In genomic region chr17:4676777-4677176, GRCh38 we compare ENCODE assay signal across 19 cellular contexts. TPM values are rescaled to one million over a fixed set of nuclear protein-coding genes. Genes with fewer than 3 reads are reported as not detected.
DNase-seq lines count a peak whose midpoint lies in the region; ATAC-seq and TF ChIP-seq lines count a peak whose summit lies in the region.
"Had no signal": no experiment of that assay in that cellular context is flagged by ENCODE, and none has a peak within 500 bp of the region (broad histone marks: within the 10 kb centered on the region; RNA-seq: fewer than 3 reads in every experiment).

No MANE protein-coding gene starts in this region.

- peak; percentile 47 for DNase-seq in activated CD4-positive, alpha-beta T cell treated with anti-CD3 and anti-CD28 coated beads, Interleukin-2, amount 10 ng/mL, durations not matched to agents 24 days and 14 days
- DNase-seq in activated CD4-positive, alpha-beta T cell treated with anti-CD3 and anti-CD28 coated beads, Interleukin-2, amount 10 ng/mL, durations not matched to agents 7 days and 5 days: no peak
- DNase-seq in left ventricle myocardium inferior: peak; percentile 27
- no peak for DNase-seq in Right ventricle myocardium inferior (ENCODE audit: missing footprints)
- no peak for DNase-seq in hippocampal formation (lab: John Stamatoyannopoulos, UW)
- DNase-seq: AML-193; CD4-positive, alpha-beta memory T cell; DMS153; DMS79; GDM1; HCEC 1CT had no signal

- peaks cover 31% of the 10 kb centered on the region; the same call in 1 of the 2 replicates for H4K20me1 ChIP-seq in BLaER1

- peaks cover 17% of the 10 kb centered on the region for H3K4me1 Mint-ChIP-seq in activated CD4-positive, alpha-beta T cell treated with anti-CD3 and anti-CD28 coated beads, Interleukin-2, amount 10 ng/mL, durations not matched to agents 24 days and 14 days
- H3K4me1 Mint-ChIP-seq in activated CD4-positive, alpha-beta T cell treated with anti-CD3 and anti-CD28 coated beads, Interleukin-2, amount 10 ng/mL, durations not matched to agents 7 days and 5 days: peaks cover 5% of the 10 kb centered on the region
- peaks cover 95% of the 10 kb centered on the region for H3K4me1 Mint-ChIP-seq in dendritic cell treated with granulocyte-macrophage colony-stimulating factor and Interleukin-4, amounts not matched to agents 40 ng/mL and 50 ng/mL, for 4 days (ENCODE audit: low read depth)
- H3K4me1 Mint-ChIP-seq: CD14-positive monocyte, GM23338 had no signal

- CTCF ChIA-PET in activated CD4-positive, alpha-beta T cell treated with anti-CD3 and anti-CD28 coated beads, Interleukin-2, amount 10 ng/mL, durations not matched to agents 7 days and 5 days (lab: Charles Lee): no interaction called here

- H3K9me3 ChIP-seq in left ventricle myocardium inferior (replicated peaks) (no peaks in the 10 kb centered on the region), BLaER1 (no peaks in the 10 kb centered on the region)
- H3K9me3 ChIP-seq: A549 had no signal

- no peaks in the 10 kb centered on the region for H3K9me3 Mint-ChIP-seq in activated CD4-positive, alpha-beta T cell treated with anti-CD3 and anti-CD28 coated beads, Interleukin-2, amount 10 ng/mL, durations not matched to agents 24 days and 14 days
- no peaks in the 10 kb centered on the region for H3K9me3 Mint-ChIP-seq in activated CD4-positive, alpha-beta T cell treated with anti-CD3 and anti-CD28 coated beads, Interleukin-2, amount 10 ng/mL, durations not matched to agents 7 days and 5 days
- H3K9me3 Mint-ChIP-seq in dendritic cell treated with granulocyte-macrophage colony-stimulating factor and Interleukin-4, amounts not matched to agents 40 ng/mL and 50 ng/mL, for 4 days: no peaks in the 10 kb centered on the region
- H3K9me3 Mint-ChIP-seq: CD14-positive monocyte; CD4-positive, alpha-beta memory T cell; GM23338 had no signal

- no peaks in the 10 kb centered on the region for H3K27me3 Mint-ChIP-seq in activated CD4-positive, alpha-beta T cell treated with anti-CD3 and anti-CD28 coated beads, Interleukin-2, amount 10 ng/mL, durations not matched to agents 24 days and 14 days
- no peaks in the 10 kb centered on the region for H3K27me3 Mint-ChIP-seq in activated CD4-positive, alpha-beta T cell treated with anti-CD3 and anti-CD28 coated beads, Interleukin-2, amount 10 ng/mL, durations not matched to agents 7 days and 5 days
- H3K27me3 Mint-ChIP-seq in dendritic cell treated with granulocyte-macrophage colony-stimulating factor and Interleukin-4, amounts not matched to agents 40 ng/mL and 50 ng/mL, for 4 days: no peaks in the 10 kb centered on the region
- H3K27me3 Mint-ChIP-seq: CD4-positive, alpha-beta memory T cell had no signal

- H3K27ac Mint-ChIP-seq in activated CD4-positive, alpha-beta T cell treated with anti-CD3 and anti-CD28 coated beads, Interleukin-2, amount 10 ng/mL, durations not matched to agents 24 days and 14 days: no peak overlapping the region
- no peak overlapping the region for H3K27ac Mint-ChIP-seq in activated CD4-positive, alpha-beta T cell treated with anti-CD3 and anti-CD28 coated beads, Interleukin-2, amount 10 ng/mL, durations not matched to agents 7 days and 5 days
- H3K27ac Mint-ChIP-seq in dendritic cell treated with granulocyte-macrophage colony-stimulating factor and Interleukin-4, amounts not matched to agents 40 ng/mL and 50 ng/mL, for 4 days: peak overlapping the region; percentile 91
- H3K27ac Mint-ChIP-seq: GM23338 had no signal

- peaks cover 94% of the 10 kb centered on the region for H3K36me3 ChIP-seq in left ventricle myocardium inferior
- H3K36me3 ChIP-seq in BLaER1: peaks cover 98% of the 10 kb centered on the region

- no peak overlapping the region for H3K4me2 ChIP-seq in BLaER1
- H3K4me2 ChIP-seq: A549, GM23338 had no signal

- intact Hi-C loops in activated CD4-positive, alpha-beta T cell treated with anti-CD3 and anti-CD28 coated beads, Interleukin-2, amount 10 ng/mL, durations not matched to agents 24 days and 14 days (cut with micrococcal nuclease): no loop called here
- intact Hi-C loops in left ventricle myocardium inferior (cut with micrococcal nuclease) (no loop called here), Right ventricle myocardium inferior (cut with DNase I) (no loop called here)
- intact Hi-C loops in dendritic cell treated with granulocyte-macrophage colony-stimulating factor and Interleukin-4, amounts not matched to agents 40 ng/mL and 50 ng/mL, for 4 days (cut with micrococcal nuclease): no loop called here

- peak overlapping the region; percentile 19; the same call in 1 of the 2 replicates for H3K9ac ChIP-seq in BLaER1

- no peak overlapping the region for H3K27ac ChIP-seq in left ventricle myocardium inferior (replicated peaks)
- no peak overlapping the region for H3K27ac ChIP-seq in BLaER1
- H3K27ac ChIP-seq: 22Rv1, A549 had no signal

- H3K4me1 ChIP-seq in left ventricle myocardium inferior (peaks cover 7% of the 10 kb centered on the region), BLaER1 (no peaks in the 10 kb centered on the region)

- peaks cover 63% of the 10 kb centered on the region for H3K36me3 Mint-ChIP-seq in activated CD4-positive, alpha-beta T cell treated with anti-CD3 and anti-CD28 coated beads, Interleukin-2, amount 10 ng/mL, durations not matched to agents 24 days and 14 days (ENCODE audit: low read depth)
- H3K36me3 Mint-ChIP-seq in activated CD4-positive, alpha-beta T cell treated with anti-CD3 and anti-CD28 coated beads, Interleukin-2, amount 10 ng/mL, durations not matched to agents 7 days and 5 days (ENCODE audit: low read depth): peaks cover 26% of the 10 kb centered on the region
- peaks cover 91% of the 10 kb centered on the region for H3K36me3 Mint-ChIP-seq in dendritic cell treated with granulocyte-macrophage colony-stimulating factor and Interleukin-4, amounts not matched to agents 40 ng/mL and 50 ng/mL, for 4 days (ENCODE audit: low read depth)

- TF ChIP-seq CTCF in left ventricle myocardium inferior (IDR thresholded peaks at IDR 0.05; ENCODE audit: borderline replicate concordance): no peak

- H3K4me3 ChIP-seq in left ventricle myocardium inferior (no peak overlapping the region), BLaER1 (no peak overlapping the region)
- H3K4me3 ChIP-seq: A549, GM23338 had no signal

- H3K4me3 Mint-ChIP-seq in activated CD4-positive, alpha-beta T cell treated with anti-CD3 and anti-CD28 coated beads, Interleukin-2, amount 10 ng/mL, durations not matched to agents 24 days and 14 days: no peak overlapping the region
- no peak overlapping the region for H3K4me3 Mint-ChIP-seq in activated CD4-positive, alpha-beta T cell treated with anti-CD3 and anti-CD28 coated beads, Interleukin-2, amount 10 ng/mL, durations not matched to agents 7 days and 5 days
- H3K4me3 Mint-ChIP-seq in dendritic cell treated with granulocyte-macrophage colony-stimulating factor and Interleukin-4, amounts not matched to agents 40 ng/mL and 50 ng/mL, for 4 days: no peak overlapping the region
- H3K4me3 Mint-ChIP-seq: CD14-positive monocyte; CD4-positive, alpha-beta memory T cell; GM23338 had no signal

- ATAC-seq in Right ventricle myocardium inferior (no peak), HG03159 (IDR thresholded peaks at IDR 0.05; ENCODE audit: unreplicated experiment) (no peak)
- ATAC-seq: A549, GM23338 had no signal

- POLR2A ChIA-PET in activated CD4-positive, alpha-beta T cell treated with anti-CD3 and anti-CD28 coated beads, Interleukin-2, amount 10 ng/mL, durations not matched to agents 7 days and 5 days (lab: Charles Lee): no interaction called here

- H3K27me3 ChIP-seq in left ventricle myocardium inferior (ENCODE audit: low read depth): no peaks in the 10 kb centered on the region
- no peaks in the 10 kb centered on the region for H3K27me3 ChIP-seq in BLaER1

RNA-seq across cellular contexts. Expression of gene PELP1, which starts 27.2 kb away (rescaled TPM):
- 140 and 141 TPM in 2 replicates for total RNA-seq in activated CD4-positive, alpha-beta T cell treated with anti-CD3 and anti-CD28 coated beads, Interleukin-2, amount 10 ng/mL, durations not matched to agents 24 days and 14 days
- 10 to 100 TPM; 61.6 to 73.2 TPM for total RNA-seq in activated CD4-positive, alpha-beta T cell treated with anti-CD3 and anti-CD28 coated beads, Interleukin-2, amount 10 ng/mL, durations not matched to agents 7 days and 5 days
- total RNA-seq in left ventricle myocardium inferior (37.1 TPM), Right ventricle myocardium inferior (34.4 TPM)

RNA-seq across cellular contexts. Expression of gene ARRB2, which starts 33.7 kb away (rescaled TPM):
- total RNA-seq in activated CD4-positive, alpha-beta T cell treated with anti-CD3 and anti-CD28 coated beads, Interleukin-2, amount 10 ng/mL, durations not matched to agents 24 days and 14 days: 189 and 193 TPM in 2 replicates
- total RNA-seq in activated CD4-positive, alpha-beta T cell treated with anti-CD3 and anti-CD28 coated beads, Interleukin-2, amount 10 ng/mL, durations not matched to agents 7 days and 5 days: 100 to 1,000 TPM; 323 to 336 TPM
- total RNA-seq in left ventricle myocardium inferior (28.1 TPM), Right ventricle myocardium inferior (28.3 TPM)

RNA-seq across cellular contexts. Expression of gene ALOX15, which starts 35.3 kb away (rescaled TPM):
- total RNA-seq in activated CD4-positive, alpha-beta T cell treated with anti-CD3 and anti-CD28 coated beads, Interleukin-2, amount 10 ng/mL, durations not matched to agents 24 days and 14 days: not detected in 2 replicates
- under 1 TPM in 1 of 2 experiments, not detected in 1; 0.17 TPM for total RNA-seq in activated CD4-positive, alpha-beta T cell treated with anti-CD3 and anti-CD28 coated beads, Interleukin-2, amount 10 ng/mL, durations not matched to agents 7 days and 5 days
- total RNA-seq in left ventricle myocardium inferior (0.33 TPM), Right ventricle myocardium inferior (0.19 TPM)
- total RNA-seq: Daoy had no signal

RNA-seq across cellular contexts. Expression of gene MED11, which starts 54.5 kb away (rescaled TPM):
- 19.1 and 20.4 TPM in 2 replicates for total RNA-seq in activated CD4-positive, alpha-beta T cell treated with anti-CD3 and anti-CD28 coated beads, Interleukin-2, amount 10 ng/mL, durations not matched to agents 24 days and 14 days
- 10 to 100 TPM; 19.6 to 23.6 TPM for total RNA-seq in activated CD4-positive, alpha-beta T cell treated with anti-CD3 and anti-CD28 coated beads, Interleukin-2, amount 10 ng/mL, durations not matched to agents 7 days and 5 days
- total RNA-seq in left ventricle myocardium inferior: 18.0 TPM
- total RNA-seq in Right ventricle myocardium inferior: 17.2 TPM

Comparison
In these comparisons a context has a peak if more than half of its experiments do, and no peak if none do; other contexts are left out.
1. DNase-seq: peak in activated CD4-positive, alpha-beta T cell treated with anti-CD3 and anti-CD28 coated beads, Interleukin-2, amount 10 ng/mL, durations not matched to agents 24 days and 14 days (single experiment) and left ventricle myocardium inferior (single experiment); none in activated CD4-positive, alpha-beta T cell treated with anti-CD3 and anti-CD28 coated beads, Interleukin-2, amount 10 ng/mL, durations not matched to agents 7 days and 5 days (single experiment), Right ventricle myocardium inferior (single experiment) and hippocampal formation (0 of 2).